Comparison of ENCODE assay signal across 15 cellular contexts in the genomic region with DNA sequence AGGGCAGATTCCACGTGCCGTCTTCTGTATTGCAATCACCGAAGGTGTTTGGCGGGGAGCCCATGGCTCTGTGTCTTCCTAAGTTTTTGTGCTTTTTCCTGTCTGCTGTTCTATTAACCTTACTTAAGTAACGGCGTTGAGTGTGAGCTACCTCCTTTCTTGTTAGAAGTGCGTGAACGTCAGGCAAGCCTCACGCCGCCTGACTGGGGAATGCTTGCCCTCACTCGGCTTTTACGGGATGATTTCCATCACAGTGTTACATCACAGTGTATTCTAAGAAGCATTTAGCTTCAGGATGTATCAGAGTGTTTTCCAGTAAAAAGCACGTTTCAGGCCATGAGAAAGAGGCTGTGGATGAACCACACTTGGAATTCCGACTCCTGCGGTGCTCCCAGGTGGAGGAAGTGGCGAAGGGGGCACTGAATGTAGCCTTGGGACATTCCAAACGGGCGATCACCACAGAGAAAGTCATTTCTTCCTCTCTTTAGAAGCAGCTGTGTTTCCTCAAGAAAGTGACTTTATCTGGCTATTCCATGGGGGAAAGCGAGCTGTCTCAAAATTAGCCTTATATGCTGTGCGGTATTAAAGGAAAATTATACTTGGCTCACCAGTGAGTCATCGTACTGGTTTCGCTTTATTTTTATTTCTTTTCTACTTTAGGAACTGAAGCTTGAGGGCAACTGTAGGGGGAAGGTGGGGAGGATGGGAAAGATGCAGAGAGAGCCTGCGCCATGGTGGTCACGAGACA.
A peak's percentile ranks its signal among the peaks of the same experiment; 100 is the strongest.
DNase-seq lines count a peak whose midpoint lies in the region; ATAC-seq and TF ChIP-seq lines count a peak whose summit lies in the region.
"Had no signal": no experiment of that assay in that cellular context is flagged by ENCODE, and none has a peak within 500 bp of the region (broad histone marks: within the 10 kb centered on the region; RNA-seq: fewer than 3 reads in every experiment).

No MANE protein-coding gene starts in this region.

- H3K9ac ChIP-seq in stomach smooth muscle (ENCODE audit: low read length in 2 of 2): no peak overlapping the region
- H3K9ac ChIP-seq: BLaER1 treated with 17β-estradiol and CSF1 and Interleukin-3, amounts not matched to agents 10 nM and 100 nM had no signal

- H3K9me3 ChIP-seq in PC-9 (ENCODE audit: insufficient read depth, low read depth) (no peaks in the 10 kb centered on the region), esophagus muscularis mucosa (no peaks in the 10 kb centered on the region), lung (ENCODE audit: control insufficient read depth in 2 of 2, insufficient read depth in 1 of 2, low read length in 1 of 2) (no peaks in the 10 kb centered on the region), stomach smooth muscle (ENCODE audit: control insufficient read depth in 2 of 2, low read length in 2 of 2) (no peaks in the 10 kb centered on the region)

- TF ChIP-seq POLR2A in esophagus muscularis mucosa (IDR thresholded peaks at IDR 0.05; ENCODE audit: low read depth): no peak

- H3K4me2 ChIP-seq in PC-9: peak overlapping the region; percentile 63

- H3K79me2 ChIP-seq in PC-9 (ENCODE audit: low read depth): no peaks in the 10 kb centered on the region

- H3K9me2 ChIP-seq in PC-9 (ENCODE audit: insufficient read depth): no peaks in the 10 kb centered on the region

- ATAC-seq in lung (ENCODE audit: insufficient read depth, low FRiP score): no peak
- ATAC-seq: HCT116, left lobe of liver had no signal

- CTCF ChIA-PET in PC-9 (lab: Charles Lee): interaction anchor here (0.6 kb wide), 2 partner anchors 39 to 148 kb away, joined by 4 to 5 read pairs; no protein-coding TSS in a partner anchor

- H4K20me1 ChIP-seq in PC-9 (ENCODE audit: insufficient read depth): no peaks in the 10 kb centered on the region
- H4K20me1 ChIP-seq: BLaER1 treated with 17β-estradiol and CSF1 and Interleukin-3, amounts not matched to agents 10 nM and 100 nM had no signal

- H3K4me3 ChIP-seq in PC-9 (peak overlapping the region; percentile 32), esophagus muscularis mucosa (peak overlapping the region in 3 of 4 donors; percentile 2 to 27 (median 8)), lung (no peak overlapping the region), stomach smooth muscle (ENCODE audit: low read length in 2 of 2) (peak overlapping the region in 1 of 2 donors; percentile 30)
- H3K4me3 ChIP-seq: BLaER1 treated with 17β-estradiol and CSF1 and Interleukin-3, amounts not matched to agents 10 nM and 100 nM had no signal

- DNase-seq in PC-9 (peak; percentile 50 to 75), esophagus muscularis mucosa (ENCODE audit: extremely low spot score) (no peak), lung (ENCODE audit: low spot score) (no peak), T-helper 9 cell (no peak), pons (ENCODE audit: low spot score) (no peak), GF-D8 (lab: John Stamatoyannopoulos, UW) (no peak)
- no peak for DNase-seq in activated CD4-positive, CD25-positive, alpha-beta regulatory T cell (lab: John Stamatoyannopoulos, UW)
- DNase-seq: NCI-H1092, NCI-H526, nucleus accumbens, SHP77 had no signal

- H2AFZ ChIP-seq in PC-9: peak overlapping the region; percentile 24

- 72% methylated on average over 24 of the region's 24 CpGs for whole genome bisulfite sequencing in esophagus muscularis mucosa
- 79 to 87% methylated on average over 24 of the region's 24 CpGs for WGBS in lung, 2 donors

- TSS peak; percentile 63 for BruUV-seq in PC-9 (replicated peaks; lab: Mats Ljungman, UMichigan)

- intact Hi-C loops in PC-9 (cut with micrococcal nuclease; ENCODE audit: unreplicated experiment) (loop anchor here (1.0 to 5.0 kb wide), 3 partner anchors 27 to 288 kb away; no protein-coding TSS in a partner anchor), esophagus muscularis mucosa (cut with DNase I) (no loop called here)

- H3K27me3 ChIP-seq in PC-9 (ENCODE audit: insufficient read depth, low read depth) (no peaks in the 10 kb centered on the region), esophagus muscularis mucosa (no peaks in the 10 kb centered on the region), lung (ENCODE audit: control insufficient read depth, insufficient read depth) (no peaks in the 10 kb centered on the region), stomach smooth muscle (ENCODE audit: control insufficient read depth in 1 of 2, insufficient read depth in 2 of 2, low read length in 2 of 2) (no peaks in the 10 kb centered on the region)
- H3K27me3 ChIP-seq: BLaER1 treated with 17β-estradiol and CSF1 and Interleukin-3, amounts not matched to agents 10 nM and 100 nM had no signal

- peak; percentile 86 for TF ChIP-seq EP300 in esophagus muscularis mucosa (IDR thresholded peaks at IDR 0.05)

- POLR2A ChIA-PET in PC-9 (lab: Charles Lee; ENCODE audit: unreplicated experiment): interaction anchor here (0.6 kb wide), 2 partner anchors 39 to 80 kb away, joined by 3 to 4 read pairs; no protein-coding TSS in a partner anchor

- no peaks in the 10 kb centered on the region for H3K36me3 ChIP-seq in PC-9 (ENCODE audit: low read depth)
- no peaks in the 10 kb centered on the region for H3K36me3 ChIP-seq in esophagus muscularis mucosa
- H3K36me3 ChIP-seq in lung (ENCODE audit: control insufficient read depth in 2 of 2, insufficient read depth in 2 of 2, low read length in 2 of 2): no peaks in the 10 kb centered on the region
- no peaks in the 10 kb centered on the region for H3K36me3 ChIP-seq in stomach smooth muscle (ENCODE audit: control insufficient read depth in 2 of 2, insufficient read depth in 2 of 2, low read length in 2 of 2)
- H3K36me3 ChIP-seq: BLaER1 treated with 17β-estradiol and CSF1 and Interleukin-3, amounts not matched to agents 10 nM and 100 nM had no signal

- H3K4me1 ChIP-seq in PC-9 (replicated peaks; ENCODE audit: insufficient read depth) (peaks cover 18% of the 10 kb centered on the region), esophagus muscularis mucosa (peaks cover 4 to 8% (median 6%) of the 10 kb centered on the region in 4 donors), lung (ENCODE audit: control insufficient read depth in 2 of 2, insufficient read depth in 2 of 2, low read length in 2 of 2) (peaks cover 0 to 2% of the 10 kb centered on the region in 2 donors), stomach smooth muscle (ENCODE audit: control insufficient read depth, insufficient read depth, low read length) (no peaks in the 10 kb centered on the region)

- H3F3A ChIP-seq in PC-9 (ENCODE audit: insufficient read depth, low read depth): peaks cover 4% of the 10 kb centered on the region; the same call in 1 of the 2 replicates

- H3K27ac ChIP-seq in PC-9 (peak overlapping the region; percentile 81), esophagus muscularis mucosa (replicated peaks in 1 of 4) (peak overlapping the region; percentile 35 to 74 (median 54)), lung (ENCODE audit: low read depth in 1 of 2, low read length in 1 of 2) (peak overlapping the region; percentile 67 to 77), stomach smooth muscle (ENCODE audit: low read length) (peak overlapping the region; percentile 25)
- H3K27ac ChIP-seq: BLaER1 treated with 17β-estradiol and CSF1 and Interleukin-3, amounts not matched to agents 10 nM and 100 nM had no signal

- TF ChIP-seq CTCF in PC-9 (conservative IDR thresholded peaks at IDR 0.05) (no peak), esophagus muscularis mucosa (IDR thresholded peaks at IDR 0.05) (no peak), lung (IDR thresholded peaks at IDR 0.05; ENCODE audit: control extremely low read depth, extremely low read depth) (no peak)

Comparison
In these comparisons a context has a peak if more than half of its experiments do, and no peak if none do; other contexts are left out.
1. DNase-seq: peak in PC-9 (2 of 2); none in esophagus muscularis mucosa (single experiment), lung (single experiment), T-helper 9 cell (single experiment), activated CD4-positive, CD25-positive, alpha-beta regulatory T cell (0 of 4), pons (single experiment) and GF-D8 (single experiment).
2. H3K27ac ChIP-seq: peak in every context shown above with its lines; median percentile 81 in PC-9; 72 in lung; 54 in esophagus muscularis mucosa; 25 in stomach smooth muscle.